Comparison of ENCODE assay signal across 8 cellular contexts in genomic region chr2:26846334-26846863, GRCh38. TPM values are rescaled to one million over a fixed set of nuclear protein-coding genes. Genes with fewer than 3 reads are reported as not detected.
A peak's percentile ranks its signal among the peaks of the same experiment; 100 is the strongest.
DNase-seq lines count a peak whose midpoint lies in the region; ATAC-seq and TF ChIP-seq lines count a peak whose summit lies in the region.

No MANE protein-coding gene starts in this region.

- H4K20me1 ChIP-seq in DND-41 (ENCODE audit: insufficient read depth, low read length): no peaks in the 10 kb centered on the region
- no peaks in the 10 kb centered on the region for H4K20me1 ChIP-seq in Loucy (ENCODE audit: insufficient read depth, low read length, poor library complexity, severe bottlenecking)

- no peaks in the 10 kb centered on the region for H3K4me1 Mint-ChIP-seq in activated T-helper 17 cell treated with anti-CD3 and anti-CD28 coated beads, Interleukin-2, amount 50 U/mL, for 72 hours

- no peaks in the 10 kb centered on the region for H3K9me2 ChIP-seq in Loucy (replicated peaks; ENCODE audit: low read depth, low read length)

- peaks cover 3% of the 10 kb centered on the region; the same call in 1 of the 2 replicates for H3K4me1 ChIP-seq in DND-41 (ENCODE audit: insufficient read depth, low read length)
- no peaks in the 10 kb centered on the region for H3K4me1 ChIP-seq in Loucy (ENCODE audit: insufficient read depth, low read length, poor library complexity, severe bottlenecking)
- H3K4me1 ChIP-seq in neuron (ENCODE audit: insufficient read depth, low read length): peaks cover 33% of the 10 kb centered on the region

- peak overlapping the region; percentile 56 for H3K4me3 Mint-ChIP-seq in activated T-helper 17 cell treated with anti-CD3 and anti-CD28 coated beads, Interleukin-2, amount 50 U/mL, for 72 hours

- DNase-seq in DND-41 (peak; percentile 45), RPMI7951 (ENCODE audit: low read depth) (peak; percentile 62), fibroblast of the conjunctiva (ENCODE audit: low read depth) (peak; percentile 60), substantia nigra (lab: John Stamatoyannopoulos, UW) (peak in 44 of 49 donors; percentile 27 to 86 (median 63)), mesenteric fat pad (ENCODE audit: low spot score) (no peak)

- H3K9me3 Mint-ChIP-seq in activated T-helper 17 cell treated with anti-CD3 and anti-CD28 coated beads, Interleukin-2, amount 50 U/mL, for 72 hours: no peaks in the 10 kb centered on the region

- H3K79me2 ChIP-seq in DND-41 (ENCODE audit: insufficient read depth, low read length): no peaks in the 10 kb centered on the region
- H3K79me2 ChIP-seq in Loucy (ENCODE audit: insufficient read depth, low read length): no peaks in the 10 kb centered on the region

- H3K4me3 ChIP-seq in DND-41 (ENCODE audit: low read depth in 1 of 2, low read length in 2 of 2) (no peak overlapping the region), Loucy (ENCODE audit: low read length, poor library complexity, severe bottlenecking) (no peak overlapping the region), neuron (ENCODE audit: low read length) (peak overlapping the region; percentile 92)

- H3K27ac ChIP-seq in DND-41 (ENCODE audit: low read length) (no peak overlapping the region), substantia nigra (ENCODE audit: low read depth, low read length, poor library complexity, severe bottlenecking) (peak overlapping the region; percentile 60)

- H3F3A ChIP-seq in Loucy (ENCODE audit: low read depth): no peaks in the 10 kb centered on the region

- H3K27me3 Mint-ChIP-seq in activated T-helper 17 cell treated with anti-CD3 and anti-CD28 coated beads, Interleukin-2, amount 50 U/mL, for 72 hours: peaks cover 28% of the 10 kb centered on the region

- no peak overlapping the region for H3K27ac Mint-ChIP-seq in activated T-helper 17 cell treated with anti-CD3 and anti-CD28 coated beads, Interleukin-2, amount 50 U/mL, for 72 hours

- ATAC-seq in DND-41 (ENCODE audit: insufficient read depth, low read depth): peak; percentile 84
- ATAC-seq in activated T-helper 17 cell treated with anti-CD3 and anti-CD28 coated beads, Interleukin-2, amount 50 U/mL, for 72 hours (replicated peaks): peak; percentile 83

- no peaks in the 10 kb centered on the region for H3K9me3 ChIP-seq in DND-41 (ENCODE audit: insufficient read depth, low read length, severe bottlenecking)
- no peaks in the 10 kb centered on the region for H3K9me3 ChIP-seq in Loucy (ENCODE audit: insufficient read depth, low read depth, low read length)
- no peaks in the 10 kb centered on the region for H3K9me3 ChIP-seq in neuron (ENCODE audit: low read length)

- H3K9ac ChIP-seq in DND-41 (ENCODE audit: low read depth, low read length) (no peak overlapping the region), Loucy (ENCODE audit: low read depth, low read length, poor library complexity, severe bottlenecking) (no peak overlapping the region)

- H3K36me3 ChIP-seq in DND-41 (ENCODE audit: insufficient read depth, low read length) (no peaks in the 10 kb centered on the region), Loucy (ENCODE audit: insufficient read depth, low read length) (no peaks in the 10 kb centered on the region), neuron (ENCODE audit: insufficient read depth, low read length) (peaks cover 2% of the 10 kb centered on the region)

- H2AFZ ChIP-seq in DND-41 (ENCODE audit: low read depth, low read length) (no peak overlapping the region), Loucy (ENCODE audit: low read length) (no peak overlapping the region), neuron (ENCODE audit: low read depth, low read length) (peak overlapping the region; percentile 4)

- peaks cover 3% of the 10 kb centered on the region for H3K27me3 ChIP-seq in DND-41 (ENCODE audit: insufficient read depth, low read length, poor library complexity)
- H3K27me3 ChIP-seq in Loucy (ENCODE audit: insufficient read depth, low read length, poor library complexity, severe bottlenecking): no peaks in the 10 kb centered on the region
- no peaks in the 10 kb centered on the region for H3K27me3 ChIP-seq in neuron (ENCODE audit: insufficient read depth, low read length)

- peak overlapping the region; percentile 22; the same call in 1 of the 2 replicates for H3K4me2 ChIP-seq in DND-41 (ENCODE audit: insufficient read depth, low read length)
- H3K4me2 ChIP-seq in Loucy (ENCODE audit: low read depth, low read length, poor library complexity, severe bottlenecking): peak overlapping the region; percentile 45

- TF ChIP-seq CTCF in DND-41 (IDR thresholded peaks at IDR 0.05; ENCODE audit: borderline replicate concordance, extremely low read depth, low read length, poor library complexity, severe bottlenecking): peak; percentile 79
- peak; percentile 83 for TF ChIP-seq CTCF in Loucy (conservative IDR thresholded peaks at IDR 0.05; ENCODE audit: low read length)

- H3K36me3 Mint-ChIP-seq in activated T-helper 17 cell treated with anti-CD3 and anti-CD28 coated beads, Interleukin-2, amount 50 U/mL, for 72 hours (ENCODE audit: low read depth): no peaks in the 10 kb centered on the region

RNA-seq across cellular contexts. Expression of gene DPYSL5, which starts 1.5 kb away (rescaled TPM):
- total RNA-seq in RPMI7951 (2014; rRNA removed; shearing (Covaris generic)): not detected in 2 replicates
- not detected for total RNA-seq in activated T-helper 17 cell treated with anti-CD3 and anti-CD28 coated beads, Interleukin-2, amount 50 U/mL, for 72 hours
- not detected for total RNA-seq in mesenteric fat pad
